29 cellular contexts compared by ENCODE assay signal in the genomic region with DNA sequence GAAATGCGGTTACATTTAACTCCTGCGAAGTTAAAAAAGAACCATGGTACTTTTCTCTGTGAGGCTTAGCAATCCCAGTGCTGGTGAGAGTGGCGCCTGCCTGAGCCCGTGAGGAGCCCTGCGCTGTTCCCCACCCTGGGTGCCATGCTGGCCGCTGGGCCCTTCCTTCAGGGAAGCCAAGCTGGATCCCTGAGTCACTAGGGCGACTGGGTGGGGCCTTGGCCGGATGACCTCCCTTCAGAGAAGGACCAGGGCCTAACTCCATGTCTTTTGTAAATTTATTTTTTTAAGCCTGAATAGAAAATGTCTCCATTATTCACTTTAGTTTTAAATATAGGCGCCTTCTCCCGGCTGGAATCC.
A peak's percentile ranks its signal among the peaks of the same experiment; 100 is the strongest.
DNase-seq lines count a peak whose midpoint lies in the region; ATAC-seq and TF ChIP-seq lines count a peak whose summit lies in the region.
"Had no signal": no experiment of that assay in that cellular context is flagged by ENCODE, and none has a peak within 500 bp of the region (broad histone marks: within the 10 kb centered on the region; RNA-seq: fewer than 3 reads in every experiment).

No MANE protein-coding gene starts in this region.

- no peaks in the 10 kb centered on the region for H4K20me1 ChIP-seq in PC-3 (ENCODE audit: low read length)

- H2BK15ac ChIP-seq in mesendoderm (replicated peaks; ENCODE audit: low read depth), result no peak overlapping the region

- WGBS in mesendoderm (ENCODE audit: extremely low coverage, insufficient coverage, low lambda C conversion rate), result no CpG with 5 or more reads among the region's 10 CpGs

- intact Hi-C loops in breast epithelium (cut with DNase I; ENCODE audit: low total_unique reads), result no loop called here
- intact Hi-C loops in MCF 10A (cut with micrococcal nuclease), result no loop called here
- intact Hi-C loops in vagina (cut with DNase I), result no loop called here
- intact Hi-C loops in PC-3 (cut with micrococcal nuclease), result no loop called here

- H3K23ac ChIP-seq in mesendoderm (ENCODE audit: low read length), result no peak overlapping the region

- no peaks in the 10 kb centered on the region for H3F3A ChIP-seq in PC-3 (ENCODE audit: low read length, unreplicated experiment)

- no peaks in the 10 kb centered on the region for H3K9me2 ChIP-seq in PC-3 (replicated peaks; ENCODE audit: low read length)

- H3K79me2 ChIP-seq in PC-3 (ENCODE audit: low read length) (no peaks in the 10 kb centered on the region), mesendoderm (ENCODE audit: control insufficient read depth, insufficient read depth, low read length) (no peaks in the 10 kb centered on the region)
- H3K79me2 ChIP-seq: hepatocyte had no signal

- H3K9ac ChIP-seq in PC-3 (ENCODE audit: low read length) (no peak overlapping the region), mesendoderm (ENCODE audit: low read length) (no peak overlapping the region)

- no peak for ATAC-seq in PC-3
- ATAC-seq: GM23338, left cardiac atrium, Panc1, psoas muscle, upper lobe of right lung had no signal

- DNase-seq in breast epithelium (ENCODE audit: low spot score in 2 of 2) (peak; percentile 9 to 24), MCF 10A (ENCODE audit: unreplicated experiment) (no peak), chondrocyte (ENCODE audit: low spot score) (peak; percentile 54), osteocyte (ENCODE audit: extremely low spot score, unreplicated experiment) (peak; percentile 76), vagina (ENCODE audit: extremely low spot score in 2 of 2) (peak; percentile 72 to 79), SIG-M5 treated with dmso at 0.1 percent for 504 hours (lab: John Stamatoyannopoulos, UW; ENCODE audit: unreplicated experiment) (no peak), PC-3 (no peak), mesendoderm (no peak)
- DNase-seq: activated CD4-positive, alpha-beta T cell treated with anti-CD3 and anti-CD28 coated beads, Interleukin-2, amount 10 ng/mL, durations not matched to agents 7 days and 5 days; anterior cingulate cortex; Calu3; dermis blood vessel endothelial cell; HFFc6; Karpas-422; left cardiac atrium; MV-4-11; NCI-H2029; NCI-H526; psoas muscle; SHP77 treated with DMSO at 0.1 percent for 48 hours; T1000 had no signal

- H2AK5ac ChIP-seq in mesendoderm (ENCODE audit: low read length), result no peak overlapping the region

- no peak overlapping the region for H3K4me2 ChIP-seq in PC-3 (ENCODE audit: low read length)
- H3K4me2 ChIP-seq in mesendoderm (ENCODE audit: low read length), result no peak overlapping the region
- H3K4me2 ChIP-seq: GM23338, hepatocyte had no signal

- H3K4me1 ChIP-seq in breast epithelium, result no peaks in the 10 kb centered on the region
- peaks cover 20% of the 10 kb centered on the region for H3K4me1 ChIP-seq in vagina
- no peaks in the 10 kb centered on the region; the same call in 1 of the 2 replicates for H3K4me1 ChIP-seq in PC-3 (ENCODE audit: insufficient read depth, low read length)
- H3K4me1 ChIP-seq in mesendoderm (ENCODE audit: control insufficient read depth, low read depth, low read length), result no peaks in the 10 kb centered on the region
- H3K4me1 ChIP-seq: psoas muscle had no signal

- H3K27me3 Mint-ChIP-seq in MCF 10A (ENCODE audit: insufficient read depth, unreplicated experiment) (peaks cover 19% of the 10 kb centered on the region), chondrocyte (ENCODE audit: low read depth) (peaks cover 10% of the 10 kb centered on the region), osteocyte (ENCODE audit: unreplicated experiment) (no peaks in the 10 kb centered on the region)
- H3K27me3 Mint-ChIP-seq: activated naive CD8-positive, alpha-beta T cell had no signal

- H4K5ac ChIP-seq in mesendoderm (ENCODE audit: low read length), result no peak overlapping the region

- H3K18ac ChIP-seq in mesendoderm (ENCODE audit: low read length), result no peak overlapping the region

- H2AFZ ChIP-seq in PC-3 (ENCODE audit: low read length), result no peak overlapping the region
- H2AFZ ChIP-seq: hepatocyte had no signal

- no peak for TF ChIP-seq CTCF in breast epithelium (IDR thresholded peaks at IDR 0.05)
- TF ChIP-seq CTCF in MCF 10A (IDR thresholded peaks at IDR 0.05; ENCODE audit: unreplicated experiment), result no peak
- no peak for TF ChIP-seq CTCF in chondrocyte (IDR thresholded peaks at IDR 0.05)
- no peak for TF ChIP-seq CTCF in osteocyte (IDR thresholded peaks at IDR 0.05)
- no peak for TF ChIP-seq CTCF in vagina (IDR thresholded peaks at IDR 0.05)
- TF ChIP-seq CTCF in PC-3 (conservative IDR thresholded peaks at IDR 0.05; ENCODE audit: low read depth, low read length), result no peak

- H3K56ac ChIP-seq in mesendoderm (ENCODE audit: low read length), result no peak overlapping the region

- no peak overlapping the region for H4K8ac ChIP-seq in mesendoderm (ENCODE audit: low read depth, low read length)

- POLR2A ChIA-PET in MCF 10A (lab: Yijun Ruan, JAX), result no interaction called here
- POLR2A ChIA-PET in PC-3 (lab: Charles Lee; ENCODE audit: unreplicated experiment), result no interaction called here

- H2BK120ac ChIP-seq in mesendoderm (ENCODE audit: low read depth, low read length), result no peak overlapping the region

- no peak overlapping the region for H3K4ac ChIP-seq in mesendoderm (ENCODE audit: low read depth, low read length)

- no peak overlapping the region for H3K27ac ChIP-seq in breast epithelium
- H3K27ac ChIP-seq in vagina, result no peak overlapping the region
- no peak overlapping the region for H3K27ac ChIP-seq in PC-3 (ENCODE audit: low read length)
- H3K27ac ChIP-seq in mesendoderm (ENCODE audit: low read depth, low read length), result no peak overlapping the region
- H3K27ac ChIP-seq: C4-2B, cardiac muscle cell, hepatocyte, psoas muscle, upper lobe of right lung had no signal

- no peak for TF ChIP-seq POLR2A in breast epithelium (IDR thresholded peaks at IDR 0.05)
- TF ChIP-seq POLR2A in vagina (IDR thresholded peaks at IDR 0.05), result no peak

- H3K36me3 ChIP-seq in breast epithelium, result no peaks in the 10 kb centered on the region
- H3K36me3 ChIP-seq in vagina, result no peaks in the 10 kb centered on the region
- H3K36me3 ChIP-seq in PC-3 (ENCODE audit: low read depth, low read length), result no peaks in the 10 kb centered on the region
- no peaks in the 10 kb centered on the region for H3K36me3 ChIP-seq in mesendoderm (ENCODE audit: control insufficient read depth, insufficient read depth, low read length)
- H3K36me3 ChIP-seq: cardiac muscle cell, upper lobe of right lung had no signal

- H3K27ac Mint-ChIP-seq in MCF 10A (ENCODE audit: low read depth, unreplicated experiment), result no peak overlapping the region
- H3K27ac Mint-ChIP-seq in chondrocyte (ENCODE audit: unreplicated experiment), result no peak overlapping the region
- no peak overlapping the region for H3K27ac Mint-ChIP-seq in osteocyte (ENCODE audit: unreplicated experiment)
- H3K27ac Mint-ChIP-seq: activated CD4-positive, alpha-beta T cell treated with anti-CD3 and anti-CD28 coated beads, Interleukin-2, amount 10 ng/mL, durations not matched to agents 7 days and 5 days; activated naive CD8-positive, alpha-beta T cell; GM23338; HFFc6 had no signal

- H3K27me3 ChIP-seq in breast epithelium (peaks cover 0 to 18% of the 10 kb centered on the region in 2 donors), vagina (no peaks in the 10 kb centered on the region), PC-3 (ENCODE audit: low read length) (no peaks in the 10 kb centered on the region), mesendoderm (ENCODE audit: insufficient read depth, low read length, poor library complexity) (no peaks in the 10 kb centered on the region)
- H3K27me3 ChIP-seq: hepatocyte had no signal

- H3K4me3 ChIP-seq in breast epithelium (no peak overlapping the region), vagina (no peak overlapping the region), PC-3 (ENCODE audit: low read length) (no peak overlapping the region), mesendoderm (ENCODE audit: low read length) (no peak overlapping the region)
- H3K4me3 ChIP-seq: cardiac muscle cell, GM23338, hepatocyte, psoas muscle, skin epidermis, upper lobe of right lung had no signal

- H3K36me3 Mint-ChIP-seq in MCF 10A (ENCODE audit: insufficient read depth, unreplicated experiment) (no peaks in the 10 kb centered on the region), chondrocyte (ENCODE audit: low read depth) (no peaks in the 10 kb centered on the region), osteocyte (ENCODE audit: unreplicated experiment) (no peaks in the 10 kb centered on the region)
- H3K36me3 Mint-ChIP-seq: activated naive CD8-positive, alpha-beta T cell had no signal

- H3K9me3 Mint-ChIP-seq in MCF 10A (ENCODE audit: unreplicated experiment) (no peaks in the 10 kb centered on the region), chondrocyte (ENCODE audit: low read depth) (no peaks in the 10 kb centered on the region), osteocyte (ENCODE audit: unreplicated experiment) (no peaks in the 10 kb centered on the region)
- H3K9me3 Mint-ChIP-seq: activated CD4-positive, alpha-beta T cell treated with anti-CD3 and anti-CD28 coated beads, Interleukin-2, amount 10 ng/mL, durations not matched to agents 7 days and 5 days; GM23338 had no signal

- H3K4me3 Mint-ChIP-seq in MCF 10A (ENCODE audit: unreplicated experiment) (no peak overlapping the region), chondrocyte (ENCODE audit: unreplicated experiment) (no peak overlapping the region), osteocyte (ENCODE audit: unreplicated experiment) (no peak overlapping the region)
- H3K4me3 Mint-ChIP-seq: activated CD4-positive, alpha-beta T cell treated with anti-CD3 and anti-CD28 coated beads, Interleukin-2, amount 10 ng/mL, durations not matched to agents 7 days and 5 days; GM23338; HFFc6 had no signal

- BruUV-seq in MCF 10A (replicated peaks; lab: Mats Ljungman, UMichigan), result no TSS peak
- BruUV-seq in PC-3 (replicated peaks; lab: Mats Ljungman, UMichigan), result no TSS peak

- no peak overlapping the region for H2BK5ac ChIP-seq in mesendoderm (ENCODE audit: low read length)

- no peaks in the 10 kb centered on the region for H3K79me1 ChIP-seq in mesendoderm (ENCODE audit: low read length)

- CTCF ChIA-PET in MCF 10A (lab: Yijun Ruan, JAX), result interaction anchor here (0.6 kb wide), 1 partner anchor 333 kb away, joined by 4 read pairs; no protein-coding TSS in a partner anchor
- CTCF ChIA-PET in PC-3 (lab: Charles Lee), result no interaction called here

- H3K4me1 Mint-ChIP-seq in MCF 10A (ENCODE audit: insufficient read depth, unreplicated experiment), result no peaks in the 10 kb centered on the region
- H3K4me1 Mint-ChIP-seq in chondrocyte (ENCODE audit: low read depth), result peaks cover 4% of the 10 kb centered on the region
- H3K4me1 Mint-ChIP-seq in osteocyte (ENCODE audit: unreplicated experiment), result no peaks in the 10 kb centered on the region

- no peaks in the 10 kb centered on the region for H3K9me3 ChIP-seq in breast epithelium
- H3K9me3 ChIP-seq in vagina, result no peaks in the 10 kb centered on the region
- H3K9me3 ChIP-seq in PC-3 (ENCODE audit: low read length), result no peaks in the 10 kb centered on the region
- H3K9me3 ChIP-seq: psoas muscle, upper lobe of right lung had no signal

Comparison
In these comparisons a context has a peak if more than half of its experiments do, and no peak if none do; other contexts are left out.
1. DNase-seq: peak in breast epithelium (2 of 2), chondrocyte (single experiment), osteocyte (single experiment) and vagina (2 of 2); none in MCF 10A (single experiment), SIG-M5 treated with dmso at 0.1 percent for 504 hours (single experiment), PC-3 (single experiment) and mesendoderm (single experiment).